ENCODE assay signal across 1 cellular context in genomic region chr17:48995332-48995870, GRCh38.
TF ChIP-seq lines count a peak whose summit lies in the region.

No MANE protein-coding gene starts in this region.

TF ChIP-seq in K562, 482 proteins besides CTCF, POLR2A, EP300 and RAD21 (continued from another document and continues in another):
- TF ChIP-seq, protein P1, sequence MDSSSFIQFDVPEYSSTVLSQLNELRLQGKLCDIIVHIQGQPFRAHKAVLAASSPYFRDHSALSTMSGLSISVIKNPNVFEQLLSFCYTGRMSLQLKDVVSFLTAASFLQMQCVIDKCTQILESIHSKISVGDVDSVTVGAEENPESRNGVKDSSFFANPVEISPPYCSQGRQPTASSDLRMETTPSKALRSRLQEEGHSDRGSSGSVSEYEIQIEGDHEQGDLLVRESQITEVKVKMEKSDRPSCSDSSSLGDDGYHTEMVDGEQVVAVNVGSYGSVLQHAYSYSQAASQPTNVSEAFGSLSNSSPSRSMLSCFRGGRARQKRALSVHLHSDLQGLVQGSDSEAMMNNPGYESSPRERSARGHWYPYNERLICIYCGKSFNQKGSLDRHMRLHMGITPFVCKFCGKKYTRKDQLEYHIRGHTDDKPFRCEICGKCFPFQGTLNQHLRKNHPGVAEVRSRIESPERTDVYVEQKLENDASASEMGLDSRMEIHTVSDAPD (CRISPR knock-in tag; IDR thresholded peaks at IDR 0.05) = no peak
- TF ChIP-seq HLTF (IDR thresholded peaks at IDR 0.05) = 0 out of 2 replicates have a peak, but pooled peaks have one; percentile 6
- no peak for TF ChIP-seq POLR3A (IDR thresholded peaks at IDR 0.05; ENCODE audit: borderline replicate concordance, extremely low read depth, insufficient read depth, insufficient read length)
- TF ChIP-seq ZNF717 (CRISPR knock-in tag; IDR thresholded peaks at IDR 0.05) = no peak
- no peak for TF ChIP-seq NFE2 (IDR thresholded peaks at IDR 0.05; ENCODE audit: low read depth)
- TF ChIP-seq POLR2AphosphoS5 (IDR thresholded peaks at IDR 0.05; ENCODE audit: control insufficient read depth, insufficient read depth, low read depth, low read length) = no peak
- TF ChIP-seq SAFB2 (IDR thresholded peaks at IDR 0.05; ENCODE audit: borderline replicate concordance, low read depth, low read length, severe bottlenecking) = no peak
- TF ChIP-seq E2F6 (IDR thresholded peaks at IDR 0.05; ENCODE audit: borderline replicate concordance in 1 of 2, extremely low read depth in 1 of 2, insufficient read depth in 1 of 2, insufficient read length in 1 of 2, low read depth in 1 of 2, low read length in 1 of 2, poor library complexity in 1 of 2, severe bottlenecking in 1 of 2) = peak in 1 of 2 experiments; percentile 7
- no peak for TF ChIP-seq HMBOX1 (IDR thresholded peaks at IDR 0.05)
- TF ChIP-seq DPF2 (IDR thresholded peaks at IDR 0.05) = peak; percentile 13; the same call in 1 of the 2 replicates
- TF ChIP-seq, protein P2, sequence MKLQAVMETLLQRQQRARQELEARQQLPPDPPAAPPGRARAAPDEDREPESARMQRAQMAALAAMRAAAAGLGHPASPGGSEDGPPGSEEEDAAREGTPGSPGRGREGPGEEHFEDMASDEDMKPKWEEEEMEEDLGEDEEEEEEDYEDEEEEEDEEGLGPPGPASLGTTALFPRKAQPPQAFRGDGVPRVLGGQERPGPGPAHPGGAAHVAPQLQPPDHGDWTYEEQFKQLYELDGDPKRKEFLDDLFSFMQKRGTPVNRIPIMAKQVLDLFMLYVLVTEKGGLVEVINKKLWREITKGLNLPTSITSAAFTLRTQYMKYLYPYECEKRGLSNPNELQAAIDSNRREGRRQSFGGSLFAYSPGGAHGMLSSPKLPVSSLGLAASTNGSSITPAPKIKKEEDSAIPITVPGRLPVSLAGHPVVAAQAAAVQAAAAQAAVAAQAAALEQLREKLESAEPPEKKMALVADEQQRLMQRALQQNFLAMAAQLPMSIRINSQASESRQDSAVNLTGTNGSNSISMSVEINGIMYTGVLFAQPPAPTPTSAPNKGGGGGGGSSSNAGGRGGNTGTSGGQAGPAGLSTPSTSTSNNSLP (IDR thresholded peaks at IDR 0.05; ENCODE audit: borderline replicate concordance, low read depth, low read length) = no peak
- TF ChIP-seq ZNF124 (CRISPR knock-in tag; IDR thresholded peaks at IDR 0.05) = no peak
- peak; percentile 76 for TF ChIP-seq SAP30 (IDR thresholded peaks at IDR 0.05; ENCODE audit: borderline replicate concordance, insufficient read depth, low read depth, low read length, poor library complexity, severe bottlenecking)
- TF ChIP-seq ZNF23 (CRISPR knock-in tag; IDR thresholded peaks at IDR 0.05) = no peak
- TF ChIP-seq PHF8 (IDR thresholded peaks at IDR 0.05; ENCODE audit: borderline replicate concordance, low read length) = no peak
- peak; percentile 12 for TF ChIP-seq BRD9 (IDR thresholded peaks at IDR 0.05; ENCODE audit: low read depth, partially characterized antibody)
- TF ChIP-seq NONO (IDR thresholded peaks at IDR 0.05; ENCODE audit: low read depth in 2 of 2, low read length in 1 of 2) = no peak
- no peak for TF ChIP-seq ZNF263 (CRISPR knock-in tag; IDR thresholded peaks at IDR 0.05; ENCODE audit: borderline replicate concordance)
- TF ChIP-seq SRSF3 (IDR thresholded peaks at IDR 0.05; ENCODE audit: insufficient read depth, low read length) = 0 out of 2 replicates have a peak, but pooled peaks have one; percentile 81
- TF ChIP-seq SMARCA4 (IDR thresholded peaks at IDR 0.05) = peak; percentile 31; the same call in 1 of the 2 replicates
- TF ChIP-seq, protein P3, sequence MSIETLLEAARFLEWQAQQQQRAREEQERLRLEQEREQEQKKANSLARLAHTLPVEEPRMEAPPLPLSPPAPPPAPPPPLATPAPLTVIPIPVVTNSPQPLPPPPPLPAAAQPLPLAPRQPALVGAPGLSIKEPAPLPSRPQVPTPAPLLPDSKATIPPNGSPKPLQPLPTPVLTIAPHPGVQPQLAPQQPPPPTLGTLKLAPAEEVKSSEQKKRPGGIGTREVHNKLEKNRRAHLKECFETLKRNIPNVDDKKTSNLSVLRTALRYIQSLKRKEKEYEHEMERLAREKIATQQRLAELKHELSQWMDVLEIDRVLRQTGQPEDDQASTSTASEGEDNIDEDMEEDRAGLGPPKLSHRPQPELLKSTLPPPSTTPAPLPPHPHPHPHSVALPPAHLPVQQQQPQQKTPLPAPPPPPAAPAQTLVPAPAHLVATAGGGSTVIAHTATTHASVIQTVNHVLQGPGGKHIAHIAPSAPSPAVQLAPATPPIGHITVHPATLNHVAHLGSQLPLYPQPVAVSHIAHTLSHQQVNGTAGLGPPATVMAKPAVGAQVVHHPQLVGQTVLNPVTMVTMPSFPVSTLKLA (conservative IDR thresholded peaks at IDR 0.05) = peak in 1 of 2 experiments; percentile 55; a peak in 3 of 4 replicates
- TF ChIP-seq, protein P4, sequence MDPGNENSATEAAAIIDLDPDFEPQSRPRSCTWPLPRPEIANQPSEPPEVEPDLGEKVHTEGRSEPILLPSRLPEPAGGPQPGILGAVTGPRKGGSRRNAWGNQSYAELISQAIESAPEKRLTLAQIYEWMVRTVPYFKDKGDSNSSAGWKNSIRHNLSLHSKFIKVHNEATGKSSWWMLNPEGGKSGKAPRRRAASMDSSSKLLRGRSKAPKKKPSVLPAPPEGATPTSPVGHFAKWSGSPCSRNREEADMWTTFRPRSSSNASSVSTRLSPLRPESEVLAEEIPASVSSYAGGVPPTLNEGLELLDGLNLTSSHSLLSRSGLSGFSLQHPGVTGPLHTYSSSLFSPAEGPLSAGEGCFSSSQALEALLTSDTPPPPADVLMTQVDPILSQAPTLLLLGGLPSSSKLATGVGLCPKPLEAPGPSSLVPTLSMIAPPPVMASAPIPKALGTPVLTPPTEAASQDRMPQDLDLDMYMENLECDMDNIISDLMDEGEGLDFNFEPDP (CRISPR knock-in tag; IDR thresholded peaks at IDR 0.05) = no peak
- no peak for TF ChIP-seq RNF219 (CRISPR knock-in tag; IDR thresholded peaks at IDR 0.05)
- TF ChIP-seq NCOR1 (IDR thresholded peaks at IDR 0.05) = peak; percentile 20; the same call in 1 of the 2 replicates
- no peak for TF ChIP-seq ZC3H8 (IDR thresholded peaks at IDR 0.05)
- TF ChIP-seq, protein P5, sequence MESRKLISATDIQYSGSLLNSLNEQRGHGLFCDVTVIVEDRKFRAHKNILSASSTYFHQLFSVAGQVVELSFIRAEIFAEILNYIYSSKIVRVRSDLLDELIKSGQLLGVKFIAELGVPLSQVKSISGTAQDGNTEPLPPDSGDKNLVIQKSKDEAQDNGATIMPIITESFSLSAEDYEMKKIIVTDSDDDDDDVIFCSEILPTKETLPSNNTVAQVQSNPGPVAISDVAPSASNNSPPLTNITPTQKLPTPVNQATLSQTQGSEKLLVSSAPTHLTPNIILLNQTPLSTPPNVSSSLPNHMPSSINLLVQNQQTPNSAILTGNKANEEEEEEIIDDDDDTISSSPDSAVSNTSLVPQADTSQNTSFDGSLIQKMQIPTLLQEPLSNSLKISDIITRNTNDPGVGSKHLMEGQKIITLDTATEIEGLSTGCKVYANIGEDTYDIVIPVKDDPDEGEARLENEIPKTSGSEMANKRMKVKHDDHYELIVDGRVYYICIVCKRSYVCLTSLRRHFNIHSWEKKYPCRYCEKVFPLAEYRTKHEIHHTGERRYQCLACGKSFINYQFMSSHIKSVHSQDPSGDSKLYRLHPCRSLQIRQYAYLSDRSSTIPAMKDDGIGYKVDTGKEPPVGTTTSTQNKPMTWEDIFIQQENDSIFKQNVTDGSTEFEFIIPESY (CRISPR knock-in tag; IDR thresholded peaks at IDR 0.05) = no peak
- no peak for TF ChIP-seq TSHZ1 (CRISPR knock-in tag; IDR thresholded peaks at IDR 0.05)
- no peak for TF ChIP-seq MBD2 (IDR thresholded peaks at IDR 0.05; ENCODE audit: borderline replicate concordance, low read depth)
- TF ChIP-seq PCBP1 (IDR thresholded peaks at IDR 0.05; ENCODE audit: low read depth, low read length, poor library complexity, severe bottlenecking) = no peak
- no peak for TF ChIP-seq EWSR1 (IDR thresholded peaks at IDR 0.05; ENCODE audit: borderline replicate concordance, low read depth, partially characterized antibody)
- TF ChIP-seq, protein P6, sequence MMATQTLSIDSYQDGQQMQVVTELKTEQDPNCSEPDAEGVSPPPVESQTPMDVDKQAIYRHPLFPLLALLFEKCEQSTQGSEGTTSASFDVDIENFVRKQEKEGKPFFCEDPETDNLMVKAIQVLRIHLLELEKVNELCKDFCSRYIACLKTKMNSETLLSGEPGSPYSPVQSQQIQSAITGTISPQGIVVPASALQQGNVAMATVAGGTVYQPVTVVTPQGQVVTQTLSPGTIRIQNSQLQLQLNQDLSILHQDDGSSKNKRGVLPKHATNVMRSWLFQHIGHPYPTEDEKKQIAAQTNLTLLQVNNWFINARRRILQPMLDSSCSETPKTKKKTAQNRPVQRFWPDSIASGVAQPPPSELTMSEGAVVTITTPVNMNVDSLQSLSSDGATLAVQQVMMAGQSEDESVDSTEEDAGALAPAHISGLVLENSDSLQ (IDR thresholded peaks at IDR 0.05) = peak; percentile 43
- no peak for TF ChIP-seq ZBTB17 (CRISPR knock-in tag; IDR thresholded peaks at IDR 0.05)
- no peak for TF ChIP-seq POLR2AphosphoS2 (IDR thresholded peaks at IDR 0.05; ENCODE audit: low read length)
- no peak for TF ChIP-seq ZNF184 (CRISPR knock-in tag; IDR thresholded peaks at IDR 0.05)
